ENCODE assay signal across 8 cellular contexts in the genomic region with DNA sequence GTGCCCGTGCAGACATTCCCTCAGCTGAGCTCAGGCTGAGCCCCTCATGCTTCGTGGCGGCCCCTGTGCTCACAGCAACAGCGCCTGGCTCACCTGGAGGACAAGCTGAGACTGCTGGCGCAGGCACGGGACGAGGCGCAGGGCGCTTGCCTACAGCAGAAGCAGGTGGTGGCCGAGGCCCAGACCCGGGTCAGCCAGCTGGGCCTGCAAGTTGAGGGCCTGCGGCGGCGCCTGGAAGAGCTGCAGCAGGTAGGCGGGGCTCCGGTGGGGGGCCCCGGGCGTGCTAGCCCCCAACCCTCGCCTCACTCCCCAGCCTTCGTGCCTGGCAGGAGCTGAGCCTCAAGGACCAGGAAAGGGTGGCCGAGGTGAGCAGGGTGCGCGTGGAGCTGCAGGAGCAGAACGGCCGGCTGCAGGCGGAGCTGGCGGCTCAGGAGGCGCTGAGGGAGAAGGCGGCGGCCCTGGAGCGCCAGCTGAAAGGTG. TPM values are rescaled to one million over a fixed set of nuclear protein-coding genes. Genes with fewer than 3 reads are reported as not detected.
DNase-seq lines count a peak whose midpoint lies in the region; ATAC-seq and TF ChIP-seq lines count a peak whose summit lies in the region.

No MANE protein-coding gene starts in this region.

- CTCF ChIA-PET in HEK293T (lab: Yijun Ruan, JAX), result interaction anchor here (0.6 to 2.2 kb wide), 10 partner anchors 9 to 124 kb away, joined by 3 to 13 read pairs (median 4); no protein-coding TSS in a partner anchor

- H3K4me1 Mint-ChIP-seq in memory B cell, result peaks cover 9% of the 10 kb centered on the region

- H3K27me3 ChIP-seq in thoracic aorta (replicated peaks; ENCODE audit: insufficient read depth), result no peaks in the 10 kb centered on the region

- POLR2A ChIA-PET in HEK293T (lab: Yijun Ruan, JAX), result interaction anchor here (0.7 to 3.8 kb wide), 10 partner anchors 7 to 125 kb away, joined by 3 to 34 read pairs (median 3); partner anchors contain the start of genes DCXR, DUS1L and FASN

- DNase-seq in activated naive CD4-positive, alpha-beta T cell treated with anti-CD3 and anti-CD28 coated beads, Interleukin-2, amount 50 U/mL, for 72 hours (ENCODE audit: low spot score in 2 of 2), result no peak
- no peak for DNase-seq in activated naive CD4-positive, alpha-beta T cell (lab: John Stamatoyannopoulos, UW)
- DNase-seq in memory B cell (ENCODE audit: low spot score in 2 of 2) (no peak), thoracic aorta (ENCODE audit: low spot score) (no peak), HEK293T (ENCODE audit: extremely low spot score) (no peak), left lobe of liver (ENCODE audit: low spot score) (no peak), UCSD-AML1 (lab: John Stamatoyannopoulos, UW; ENCODE audit: unreplicated experiment) (no peak)

- H3K27ac ChIP-seq in VCaP (peak overlapping the region; percentile 98), thoracic aorta (no peak overlapping the region)

- H3K36me3 ChIP-seq in thoracic aorta, result no peaks in the 10 kb centered on the region

- no peak for TF ChIP-seq CTCF in VCaP (conservative IDR thresholded peaks at IDR 0.05)
- TF ChIP-seq CTCF in thoracic aorta (IDR thresholded peaks at IDR 0.05), result no peak

- H3K27ac Mint-ChIP-seq in activated naive CD4-positive, alpha-beta T cell treated with anti-CD3 and anti-CD28 coated beads, Interleukin-2, amount 50 U/mL, for 72 hours, result no peak overlapping the region
- H3K27ac Mint-ChIP-seq in memory B cell, result no peak overlapping the region

- no peaks in the 10 kb centered on the region for H3K36me3 Mint-ChIP-seq in activated naive CD4-positive, alpha-beta T cell treated with anti-CD3 and anti-CD28 coated beads, Interleukin-2, amount 50 U/mL, for 72 hours
- H3K36me3 Mint-ChIP-seq in memory B cell, result peaks cover 2% of the 10 kb centered on the region

- peak overlapping the region; percentile 88 for H3K4me3 Mint-ChIP-seq in memory B cell

- H3K9me3 Mint-ChIP-seq in activated naive CD4-positive, alpha-beta T cell treated with anti-CD3 and anti-CD28 coated beads, Interleukin-2, amount 50 U/mL, for 72 hours, result no peaks in the 10 kb centered on the region
- H3K9me3 Mint-ChIP-seq in memory B cell, result no peaks in the 10 kb centered on the region

- H3K27me3 Mint-ChIP-seq in memory B cell, result peaks cover 4% of the 10 kb centered on the region

- peak; percentile 0 to 2 for ATAC-seq in activated naive CD4-positive, alpha-beta T cell treated with anti-CD3 and anti-CD28 coated beads, Interleukin-2, amount 50 U/mL, for 72 hours
- ATAC-seq in memory B cell (ENCODE audit: low read depth), result no peak
- no peak for ATAC-seq in thoracic aorta (ENCODE audit: insufficient number of reproducible peaks, low FRiP score, low read depth)
- ATAC-seq in left lobe of liver, result no peak

- H3K9me3 ChIP-seq in thoracic aorta, result no peaks in the 10 kb centered on the region

- peaks cover 8 to 15% of the 10 kb centered on the region in 2 donors for H3K4me1 ChIP-seq in thoracic aorta (ENCODE audit: control insufficient read depth in 1 of 2, low read depth in 2 of 2)

- peak overlapping the region; percentile 74 for H3K4me3 ChIP-seq in thoracic aorta

TF ChIP-seq in HEK293T, 16 proteins besides CTCF, POLR2A, EP300 and RAD21:
- TF ChIP-seq ELF4 (IDR thresholded peaks at IDR 0.05) (no peak), TARDBP (IDR thresholded peaks at IDR 0.05) (no peak), FOXM1 (IDR thresholded peaks at IDR 0.05; ENCODE audit: borderline replicate concordance) (no peak), ARNT (IDR thresholded peaks at IDR 0.05) (no peak), PKNOX1 (IDR thresholded peaks at IDR 0.05) (no peak), BHLHE40 (IDR thresholded peaks at IDR 0.05; ENCODE audit: borderline replicate concordance) (no peak)

RNA-seq across cellular contexts. Expression of gene RAC3, which starts 1.4 kb away (rescaled TPM):
- 10 to 100 TPM in 1 of 2 donors, 1 to 10 TPM in 1; 5.7 to 13.5 TPM for total RNA-seq in activated naive CD4-positive, alpha-beta T cell treated with anti-CD3 and anti-CD28 coated beads, Interleukin-2, amount 50 U/mL, for 72 hours
- 1 to 10 TPM in 1 of 2 donors, not detected in 1; 1.8 TPM for total RNA-seq in thoracic aorta
- total RNA-seq in left lobe of liver, result 8.7 TPM

RNA-seq across cellular contexts. Expression of gene LRRC45, which starts 6.9 kb away (rescaled TPM):
- 10 to 100 TPM; 16.7 TPM for total RNA-seq in activated naive CD4-positive, alpha-beta T cell treated with anti-CD3 and anti-CD28 coated beads, Interleukin-2, amount 50 U/mL, for 72 hours
- 10 to 100 TPM in 1 of 2 donors, 1 to 10 TPM in 1; 6.1 to 14.2 TPM for total RNA-seq in thoracic aorta
- total RNA-seq in left lobe of liver, result 19.4 TPM

RNA-seq across cellular contexts. Expression of gene CENPX, which starts 7.4 kb away (rescaled TPM):
- 10 to 100 TPM; 47.8 to 62.7 TPM for total RNA-seq in activated naive CD4-positive, alpha-beta T cell treated with anti-CD3 and anti-CD28 coated beads, Interleukin-2, amount 50 U/mL, for 72 hours
- 10 to 100 TPM; 31.4 to 40.4 TPM for total RNA-seq in thoracic aorta
- 60.0 TPM for total RNA-seq in left lobe of liver

RNA-seq across cellular contexts. Expression of gene DCXR, which starts 7.5 kb away (rescaled TPM):
- total RNA-seq in activated naive CD4-positive, alpha-beta T cell treated with anti-CD3 and anti-CD28 coated beads, Interleukin-2, amount 50 U/mL, for 72 hours, result 100 to 1,000 TPM in 1 of 2 donors, 10 to 100 TPM in 1; 85.5 to 128 TPM
- total RNA-seq in thoracic aorta, result 10 to 100 TPM; 33.9 to 87.1 TPM
- total RNA-seq in left lobe of liver, result 1,477 TPM

RNA-seq across cellular contexts. Expression of gene RFNG, which starts 21.6 kb away (rescaled TPM):
- total RNA-seq in activated naive CD4-positive, alpha-beta T cell treated with anti-CD3 and anti-CD28 coated beads, Interleukin-2, amount 50 U/mL, for 72 hours, result 10 to 100 TPM; 21.5 to 24.2 TPM
- total RNA-seq in thoracic aorta (10 to 100 TPM; 39.9 to 45.3 TPM), left lobe of liver (45.8 TPM)

Comparison
In these comparisons a context has a peak if more than half of its experiments do, and no peak if none do; other contexts are left out.
1. ATAC-seq: peak in activated naive CD4-positive, alpha-beta T cell treated with anti-CD3 and anti-CD28 coated beads, Interleukin-2, amount 50 U/mL, for 72 hours (2 of 2); none in memory B cell (single experiment), thoracic aorta (single experiment) and left lobe of liver (single experiment).